1 cellular context compared by ENCODE assay signal in genomic region chr15:100891316-100892012, GRCh38.
TF ChIP-seq lines count a peak whose summit lies in the region.

No MANE protein-coding gene starts in this region.

TF ChIP-seq in WTC11, 78 proteins besides CTCF, POLR2A, EP300 and RAD21 (continued from another document):
- no peak for TF ChIP-seq HMGXB4 (CRISPR knock-in tag; IDR thresholded peaks at IDR 0.05)
- no peak for TF ChIP-seq ZBTB43 (CRISPR knock-in tag; IDR thresholded peaks at IDR 0.05)
- TF ChIP-seq NFATC4 (CRISPR knock-in tag; IDR thresholded peaks at IDR 0.05), result no peak
- no peak for TF ChIP-seq ZNF263 (CRISPR knock-in tag; IDR thresholded peaks at IDR 0.05; ENCODE audit: low read depth)
- TF ChIP-seq MXD4 (CRISPR knock-in tag; IDR thresholded peaks at IDR 0.05; ENCODE audit: borderline replicate concordance), result no peak
- no peak for TF ChIP-seq USF2 (CRISPR knock-in tag; IDR thresholded peaks at IDR 0.05)
